Comparison of ENCODE assay signal across 1 cellular context in the genomic region with DNA sequence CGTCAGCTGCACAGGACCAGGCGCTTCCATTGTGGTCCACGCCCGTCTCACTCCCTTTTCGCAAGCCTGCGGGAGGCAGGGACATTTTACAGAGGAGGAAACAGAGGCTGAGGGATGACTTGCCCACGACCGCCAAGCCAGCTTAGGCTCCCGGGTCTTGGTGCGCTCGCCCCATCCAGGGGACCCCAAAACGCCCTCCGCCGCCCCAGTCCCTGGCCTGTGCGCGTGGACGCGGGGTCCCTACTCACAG.
TF ChIP-seq lines count a peak whose summit lies in the region.

No MANE protein-coding gene starts in this region.

TF ChIP-seq in HCT116, 20 proteins besides CTCF, POLR2A, EP300 and RAD21 (continued from another document):
- TF ChIP-seq, protein P1, sequence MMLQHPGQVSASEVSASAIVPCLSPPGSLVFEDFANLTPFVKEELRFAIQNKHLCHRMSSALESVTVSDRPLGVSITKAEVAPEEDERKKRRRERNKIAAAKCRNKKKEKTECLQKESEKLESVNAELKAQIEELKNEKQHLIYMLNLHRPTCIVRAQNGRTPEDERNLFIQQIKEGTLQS (IDR thresholded peaks at IDR 0.05): no peak
- TF ChIP-seq, protein P2, sequence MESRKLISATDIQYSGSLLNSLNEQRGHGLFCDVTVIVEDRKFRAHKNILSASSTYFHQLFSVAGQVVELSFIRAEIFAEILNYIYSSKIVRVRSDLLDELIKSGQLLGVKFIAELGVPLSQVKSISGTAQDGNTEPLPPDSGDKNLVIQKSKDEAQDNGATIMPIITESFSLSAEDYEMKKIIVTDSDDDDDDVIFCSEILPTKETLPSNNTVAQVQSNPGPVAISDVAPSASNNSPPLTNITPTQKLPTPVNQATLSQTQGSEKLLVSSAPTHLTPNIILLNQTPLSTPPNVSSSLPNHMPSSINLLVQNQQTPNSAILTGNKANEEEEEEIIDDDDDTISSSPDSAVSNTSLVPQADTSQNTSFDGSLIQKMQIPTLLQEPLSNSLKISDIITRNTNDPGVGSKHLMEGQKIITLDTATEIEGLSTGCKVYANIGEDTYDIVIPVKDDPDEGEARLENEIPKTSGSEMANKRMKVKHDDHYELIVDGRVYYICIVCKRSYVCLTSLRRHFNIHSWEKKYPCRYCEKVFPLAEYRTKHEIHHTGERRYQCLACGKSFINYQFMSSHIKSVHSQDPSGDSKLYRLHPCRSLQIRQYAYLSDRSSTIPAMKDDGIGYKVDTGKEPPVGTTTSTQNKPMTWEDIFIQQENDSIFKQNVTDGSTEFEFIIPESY (IDR thresholded peaks at IDR 0.05; ENCODE audit: extremely low read depth, insufficient replicate concordance, low read length): no peak
- TF ChIP-seq EZH2 (IDR thresholded peaks at IDR 0.05) (no peak), FOSL1 (IDR thresholded peaks at IDR 0.05; ENCODE audit: low read depth) (no peak), POLR2AphosphoS5 (IDR thresholded peaks at IDR 0.05; ENCODE audit: low read depth, low read length) (no peak), SIN3A (IDR thresholded peaks at IDR 0.05; ENCODE audit: low read depth) (no peak), ZNF274 (IDR thresholded peaks at IDR 0.05; ENCODE audit: low read depth, low read length) (no peak), YY1 (IDR thresholded peaks at IDR 0.05; ENCODE audit: extremely low read depth, insufficient replicate concordance, low read depth, low read length) (no peak), ELF1 (IDR thresholded peaks at IDR 0.05; ENCODE audit: borderline replicate concordance, low read depth) (no peak), TCF7L2 (IDR thresholded peaks at IDR 0.05; ENCODE audit: borderline replicate concordance, extremely low read depth, insufficient read depth, insufficient read length) (no peak)
- TF ChIP-seq, protein P3, sequence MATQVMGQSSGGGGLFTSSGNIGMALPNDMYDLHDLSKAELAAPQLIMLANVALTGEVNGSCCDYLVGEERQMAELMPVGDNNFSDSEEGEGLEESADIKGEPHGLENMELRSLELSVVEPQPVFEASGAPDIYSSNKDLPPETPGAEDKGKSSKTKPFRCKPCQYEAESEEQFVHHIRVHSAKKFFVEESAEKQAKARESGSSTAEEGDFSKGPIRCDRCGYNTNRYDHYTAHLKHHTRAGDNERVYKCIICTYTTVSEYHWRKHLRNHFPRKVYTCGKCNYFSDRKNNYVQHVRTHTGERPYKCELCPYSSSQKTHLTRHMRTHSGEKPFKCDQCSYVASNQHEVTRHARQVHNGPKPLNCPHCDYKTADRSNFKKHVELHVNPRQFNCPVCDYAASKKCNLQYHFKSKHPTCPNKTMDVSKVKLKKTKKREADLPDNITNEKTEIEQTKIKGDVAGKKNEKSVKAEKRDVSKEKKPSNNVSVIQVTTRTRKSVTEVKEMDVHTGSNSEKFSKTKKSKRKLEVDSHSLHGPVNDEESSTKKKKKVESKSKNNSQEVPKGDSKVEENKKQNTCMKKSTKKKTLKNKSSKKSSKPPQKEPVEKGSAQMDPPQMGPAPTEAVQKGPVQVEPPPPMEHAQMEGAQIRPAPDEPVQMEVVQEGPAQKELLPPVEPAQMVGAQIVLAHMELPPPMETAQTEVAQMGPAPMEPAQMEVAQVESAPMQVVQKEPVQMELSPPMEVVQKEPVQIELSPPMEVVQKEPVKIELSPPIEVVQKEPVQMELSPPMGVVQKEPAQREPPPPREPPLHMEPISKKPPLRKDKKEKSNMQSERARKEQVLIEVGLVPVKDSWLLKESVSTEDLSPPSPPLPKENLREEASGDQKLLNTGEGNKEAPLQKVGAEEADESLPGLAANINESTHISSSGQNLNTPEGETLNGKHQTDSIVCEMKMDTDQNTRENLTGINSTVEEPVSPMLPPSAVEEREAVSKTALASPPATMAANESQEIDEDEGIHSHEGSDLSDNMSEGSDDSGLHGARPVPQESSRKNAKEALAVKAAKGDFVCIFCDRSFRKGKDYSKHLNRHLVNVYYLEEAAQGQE (IDR thresholded peaks at IDR 0.05; ENCODE audit: low read depth): no peak
